ENCODE assay signal across 11 cellular contexts in genomic region chr16:21611546-21612384, GRCh38. TPM values are rescaled to one million over a fixed set of nuclear protein-coding genes. Genes with fewer than 3 reads are reported as not detected.
DNase-seq lines count a peak whose midpoint lies in the region; ATAC-seq, FAIRE-seq and TF ChIP-seq lines count a peak whose summit lies in the region.
"Had no signal": no experiment of that assay in that cellular context is flagged by ENCODE, and none has a peak within 500 bp of the region (broad histone marks: within the 10 kb centered on the region; RNA-seq: fewer than 3 reads in every experiment).

No MANE protein-coding gene starts in this region.

- no peak for TF ChIP-seq CTCF in keratinocyte (optimal IDR thresholded peaks at IDR 0.05 in 1 of 3, IDR thresholded peaks at IDR 0.05 in 1 of 3, conservative IDR thresholded peaks at IDR 0.05 in 1 of 3; ENCODE audit: extremely low read depth in 1 of 3, insufficient read depth in 2 of 3, low read length in 3 of 3)
- no peak for TF ChIP-seq CTCF in upper lobe of right lung (IDR thresholded peaks at IDR 0.05)
- no peak for TF ChIP-seq CTCF in endothelial cell (IDR thresholded peaks at IDR 0.05; ENCODE audit: unreplicated experiment)

- peaks cover 0 to 2% of the 10 kb centered on the region in 2 experiments for H3K36me3 ChIP-seq in keratinocyte (ENCODE audit: control insufficient read depth in 2 of 2, extremely low read depth in 1 of 2, insufficient read depth in 2 of 2, low read length in 2 of 2)
- H3K36me3 ChIP-seq in upper lobe of right lung, result no peaks in the 10 kb centered on the region

- H3K36me3 Mint-ChIP-seq in activated naive CD4-positive, alpha-beta T cell treated with anti-CD3 and anti-CD28 coated beads, Interleukin-2, amount 10 ng/mL, durations not matched to agents 7 days and 5 days, result peaks cover 22% of the 10 kb centered on the region
- peaks cover 19% of the 10 kb centered on the region for H3K36me3 Mint-ChIP-seq in activated naive CD8-positive, alpha-beta T cell treated with anti-CD3 and anti-CD28 coated beads for 36 hours
- no peaks in the 10 kb centered on the region for H3K36me3 Mint-ChIP-seq in endothelial cell (ENCODE audit: low read depth, unreplicated experiment)

- no peaks in the 10 kb centered on the region for H4K20me1 ChIP-seq in keratinocyte (ENCODE audit: control insufficient read depth, extremely low read depth, insufficient read depth, low read length)

- H3K27me3 ChIP-seq in keratinocyte (ENCODE audit: control insufficient read depth, extremely low read depth, insufficient read depth, low read length), result no peaks in the 10 kb centered on the region
- H3K27me3 ChIP-seq in upper lobe of right lung, result no peaks in the 10 kb centered on the region

- peak overlapping the region; percentile 33 for H3K27ac Mint-ChIP-seq in activated naive CD4-positive, alpha-beta T cell treated with anti-CD3 and anti-CD28 coated beads, Interleukin-2, amount 10 ng/mL, durations not matched to agents 7 days and 5 days
- peak overlapping the region; percentile 71 for H3K27ac Mint-ChIP-seq in activated naive CD8-positive, alpha-beta T cell treated with anti-CD3 and anti-CD28 coated beads for 36 hours
- H3K27ac Mint-ChIP-seq in endothelial cell (ENCODE audit: unreplicated experiment), result no peak overlapping the region

- no peak for FAIRE-seq in keratinocyte (lab: Jason Lieb, UNC)

- H3K4me2 ChIP-seq in keratinocyte (ENCODE audit: control insufficient read depth, extremely low read depth, insufficient read depth, low read depth, low read length), result peak overlapping the region; percentile 11

- peaks cover 80% of the 10 kb centered on the region for H3K4me1 Mint-ChIP-seq in activated naive CD4-positive, alpha-beta T cell treated with anti-CD3 and anti-CD28 coated beads, Interleukin-2, amount 10 ng/mL, durations not matched to agents 7 days and 5 days
- H3K4me1 Mint-ChIP-seq in activated naive CD8-positive, alpha-beta T cell treated with anti-CD3 and anti-CD28 coated beads for 36 hours, result peaks cover 83% of the 10 kb centered on the region
- peaks cover 41% of the 10 kb centered on the region for H3K4me1 Mint-ChIP-seq in endothelial cell (ENCODE audit: unreplicated experiment)

- no peaks in the 10 kb centered on the region for H3K9me3 ChIP-seq in keratinocyte (ENCODE audit: control insufficient read depth, low read depth, low read length)
- no peaks in the 10 kb centered on the region for H3K9me3 ChIP-seq in upper lobe of right lung

- dilution Hi-C loops in keratinocyte (cut with MboI; ENCODE audit: extremely low pct_ligation_motif_present, low sequenced_read_pairs), result no loop called here

- ATAC-seq in upper lobe of right lung (peak; percentile 72), HG03159 (IDR thresholded peaks at IDR 0.05; ENCODE audit: unreplicated experiment) (no peak)

- peaks cover 88% of the 10 kb centered on the region for H3K79me2 ChIP-seq in keratinocyte (ENCODE audit: control insufficient read depth, insufficient read depth, low read length)

- H3K9me3 Mint-ChIP-seq in activated naive CD4-positive, alpha-beta T cell treated with anti-CD3 and anti-CD28 coated beads, Interleukin-2, amount 10 ng/mL, durations not matched to agents 7 days and 5 days, result no peaks in the 10 kb centered on the region
- H3K9me3 Mint-ChIP-seq in activated naive CD8-positive, alpha-beta T cell treated with anti-CD3 and anti-CD28 coated beads for 36 hours, result no peaks in the 10 kb centered on the region
- no peaks in the 10 kb centered on the region for H3K9me3 Mint-ChIP-seq in endothelial cell (ENCODE audit: unreplicated experiment)

- no peak overlapping the region for H3K4me3 Mint-ChIP-seq in activated naive CD4-positive, alpha-beta T cell treated with anti-CD3 and anti-CD28 coated beads, Interleukin-2, amount 10 ng/mL, durations not matched to agents 7 days and 5 days
- no peak overlapping the region for H3K4me3 Mint-ChIP-seq in activated naive CD8-positive, alpha-beta T cell treated with anti-CD3 and anti-CD28 coated beads for 36 hours
- H3K4me3 Mint-ChIP-seq in endothelial cell (ENCODE audit: unreplicated experiment), result no peak overlapping the region

- H3K4me1 ChIP-seq in keratinocyte (ENCODE audit: control insufficient read depth, extremely low read depth, insufficient read depth, low read length) (peaks cover 14% of the 10 kb centered on the region), upper lobe of right lung (peaks cover 49% of the 10 kb centered on the region)

- intact Hi-C loops in upper lobe of right lung (cut with DNase I), result no loop called here

- no peaks in the 10 kb centered on the region for H3K27me3 Mint-ChIP-seq in activated naive CD4-positive, alpha-beta T cell treated with anti-CD3 and anti-CD28 coated beads, Interleukin-2, amount 10 ng/mL, durations not matched to agents 7 days and 5 days
- no peaks in the 10 kb centered on the region for H3K27me3 Mint-ChIP-seq in activated naive CD8-positive, alpha-beta T cell treated with anti-CD3 and anti-CD28 coated beads for 36 hours
- peaks cover 2% of the 10 kb centered on the region for H3K27me3 Mint-ChIP-seq in endothelial cell (ENCODE audit: unreplicated experiment)

- no peak overlapping the region for H2AFZ ChIP-seq in keratinocyte (ENCODE audit: control insufficient read depth, low read length)

- peaks cover 8% of the 10 kb centered on the region for H3K9me1 ChIP-seq in keratinocyte (ENCODE audit: control insufficient read depth, extremely low read depth, insufficient read depth, low read length)

- CTCF ChIA-PET in activated naive CD4-positive, alpha-beta T cell treated with anti-CD3 and anti-CD28 coated beads, Interleukin-2, amount 10 ng/mL, durations not matched to agents 7 days and 5 days (lab: Charles Lee), result no interaction called here

- no peak overlapping the region for H3K4me3 ChIP-seq in keratinocyte (ENCODE audit: control insufficient read depth in 2 of 3, extremely low read depth in 1 of 3, insufficient read depth in 2 of 3, low read depth in 1 of 3, low read length in 3 of 3)
- no peak overlapping the region for H3K4me3 ChIP-seq in upper lobe of right lung

- H3K27ac ChIP-seq in keratinocyte (ENCODE audit: control insufficient read depth, insufficient read depth, low read length) (peak overlapping the region; percentile 33), upper lobe of right lung (peak overlapping the region; percentile 64)
- H3K27ac ChIP-seq: C4-2B had no signal

- DNase-seq in activated naive CD4-positive, alpha-beta T cell treated with anti-CD3 and anti-CD28 coated beads, Interleukin-2, amount 10 ng/mL, durations not matched to agents 7 days and 5 days, result peak; percentile 29
- no peak for DNase-seq in activated naive CD4-positive, alpha-beta T cell treated with anti-CD3 and anti-CD28 coated beads, Interleukin-2, amount 50 U/mL, for 16 hours
- no peak for DNase-seq in activated naive CD8-positive, alpha-beta T cell treated with anti-CD3 and anti-CD28 coated beads for 36 hours
- DNase-seq in keratinocyte (ENCODE audit: low read depth, low spot score) (no peak), upper lobe of right lung (no peak), NCI-H748 (lab: John Stamatoyannopoulos, UW; ENCODE audit: unreplicated experiment) (no peak), endothelial cell (ENCODE audit: low spot score) (no peak)

- H3K9ac ChIP-seq in keratinocyte (ENCODE audit: control insufficient read depth, extremely low read depth, insufficient read depth, low read length), result peak overlapping the region; percentile 23

RNA-seq across cellular contexts. Expression of gene METTL9, which starts 12.4 kb away (rescaled TPM):
- 100 to 1,000 TPM in 1 of 2 experiments, 10 to 100 TPM in 1; 99.5 to 102 TPM for total RNA-seq in activated naive CD8-positive, alpha-beta T cell treated with anti-CD3 and anti-CD28 coated beads for 36 hours
- polyA plus RNA-seq in keratinocyte, result 67.8 to 108 TPM (median 68.7 TPM) in 3 replicates
- 23.1 TPM for polyA plus RNA-seq in keratinocyte (2011; ENCODE audit: low read depth)
- 54.7 and 122 TPM in 2 replicates for polyA plus RNA-seq in keratinocyte (2011; cell fraction: cytosol; rRNA removed)
- 23.4 and 26.9 TPM in 2 replicates for polyA plus RNA-seq in keratinocyte (2011; cell fraction: nucleus; rRNA removed)
- 61.4 and 75.1 TPM in 2 replicates for polyA plus RNA-seq in keratinocyte (2012; ENCODE audit: low replicate concordance)
- polyA minus RNA-seq in keratinocyte, result 14.2 to 46.8 TPM (median 30.3 TPM) in 3 replicates
- 61.8 TPM for polyA minus RNA-seq in keratinocyte (2011; cell fraction: cytosol; rRNA and poly(A)+ RNA removed)
- polyA minus RNA-seq in keratinocyte (2011; cell fraction: nucleus; rRNA and poly(A)+ RNA removed), result 10.6 and 23.6 TPM in 2 replicates
- 84.0 TPM for total RNA-seq in upper lobe of right lung
- total RNA-seq in endothelial cell (ENCODE audit: unreplicated experiment), result 221 TPM

RNA-seq across cellular contexts. Expression of gene IGSF6, which starts 40.6 kb away (rescaled TPM):
- under 1 TPM; 0.10 to 0.14 TPM for total RNA-seq in activated naive CD8-positive, alpha-beta T cell treated with anti-CD3 and anti-CD28 coated beads for 36 hours
- polyA plus RNA-seq in keratinocyte, result not detected in 3 replicates
- not detected for polyA plus RNA-seq in keratinocyte (2011; ENCODE audit: low read depth)
- not detected in 2 replicates for polyA plus RNA-seq in keratinocyte (2011; cell fraction: cytosol; rRNA removed)
- not detected in 2 replicates for polyA plus RNA-seq in keratinocyte (2011; cell fraction: nucleus; rRNA removed)
- polyA plus RNA-seq in keratinocyte (2012; ENCODE audit: low replicate concordance), result 0.06 and 0.93 TPM in 2 replicates
- polyA minus RNA-seq in keratinocyte, result not detected in 3 replicates
- not detected for polyA minus RNA-seq in keratinocyte (2011; cell fraction: cytosol; rRNA and poly(A)+ RNA removed)
- polyA minus RNA-seq in keratinocyte (2011; cell fraction: nucleus; rRNA and poly(A)+ RNA removed), result not detected in 2 replicates
- total RNA-seq in upper lobe of right lung (88.4 TPM), endothelial cell (ENCODE audit: unreplicated experiment) (not detected)
- total RNA-seq: RPMI7951 had no signal

RNA-seq across cellular contexts. Expression of gene OTOA, which starts 52.0 kb away (rescaled TPM):
- under 1 TPM in 1 of 2 experiments, not detected in 1; 0.06 TPM for total RNA-seq in activated naive CD8-positive, alpha-beta T cell treated with anti-CD3 and anti-CD28 coated beads for 36 hours
- polyA plus RNA-seq in keratinocyte, result 0.04 TPM in 1 of 3 replicates, not detected in the others
- polyA plus RNA-seq in keratinocyte (2011; ENCODE audit: low read depth), result not detected
- 0.03 TPM in 1 of 2 replicates, not detected in the other for polyA plus RNA-seq in keratinocyte (2011; cell fraction: cytosol; rRNA removed)
- 0.14 and 0.15 TPM in 2 replicates for polyA plus RNA-seq in keratinocyte (2011; cell fraction: nucleus; rRNA removed)
- polyA plus RNA-seq in keratinocyte (2012; ENCODE audit: low replicate concordance), result 0.08 TPM in 1 of 2 replicates, not detected in the other
- polyA minus RNA-seq in keratinocyte, result 0.16 to 0.26 TPM in 2 of 3 replicates, not detected in the other
- polyA minus RNA-seq in keratinocyte (2011; cell fraction: cytosol; rRNA and poly(A)+ RNA removed), result not detected
- polyA minus RNA-seq in keratinocyte (2011; cell fraction: nucleus; rRNA and poly(A)+ RNA removed), result 0.32 and 1.0 TPM in 2 replicates
- 0.90 TPM for total RNA-seq in upper lobe of right lung
- not detected for total RNA-seq in endothelial cell (ENCODE audit: unreplicated experiment)
- total RNA-seq: lower leg skin, RPMI7951 had no signal

Comparison
In these comparisons a context has a peak if more than half of its experiments do, and no peak if none do; other contexts are left out.
1. RNA of gene IGSF6, which starts 40.6 kb away (total RNA-seq): 88.4 TPM in upper lobe of right lung (single experiment); 0.10 to 0.14 TPM in activated naive CD8-positive, alpha-beta T cell treated with anti-CD3 and anti-CD28 coated beads for 36 hours and not detected in endothelial cell (single experiment); every median in the first group is over 10 times any median in the second.